18 cellular contexts compared by ENCODE assay signal in the genomic region with DNA sequence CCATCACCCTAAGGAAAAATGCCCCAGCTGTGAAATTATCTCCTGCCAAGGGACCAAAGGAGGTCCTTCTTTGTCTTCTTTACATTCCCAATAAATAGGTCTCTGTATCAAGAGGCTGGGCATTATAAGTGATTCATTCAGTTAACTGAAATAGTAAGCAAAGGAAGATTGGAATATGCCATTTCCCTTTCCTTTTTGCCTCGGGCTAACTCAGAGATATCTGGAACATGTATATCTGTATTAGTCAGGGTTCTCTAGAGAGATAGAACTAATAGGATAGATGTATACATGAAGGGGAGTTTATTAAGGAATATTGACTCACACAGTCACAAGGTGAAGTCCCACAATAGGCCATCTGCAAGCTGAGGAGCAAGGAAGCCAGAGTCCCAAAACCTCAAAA.
"Had no signal": no experiment of that assay in that cellular context is flagged by ENCODE, and none has a peak within 500 bp of the region (broad histone marks: within the 10 kb centered on the region; RNA-seq: fewer than 3 reads in every experiment).

No MANE protein-coding gene starts in this region.

- H3K9me3 ChIP-seq: SK-N-SH had no signal

- ATAC-seq: T-cell had no signal

- H3K4me1 Mint-ChIP-seq: T-cell had no signal

- H3K9me3 Mint-ChIP-seq: T-cell had no signal

- H3K4me3 Mint-ChIP-seq: T-cell had no signal

- H3K27ac ChIP-seq: RWPE1 had no signal

- H3K36me3 Mint-ChIP-seq: T-cell had no signal

- DNase-seq: KBM-7, MV-4-11, NCI-H1048, NCI-H1105, NCI-H1417, NCI-H1436 treated with DMSO at 0.1 percent for 48 hours, NCI-H1694, NCI-H187 treated with DMSO at 0.1 percent for 48 hours, NCI-H2029 treated with DMSO at 0.1 percent for 48 hours, NCI-H2171 treated with DMSO at 0.1 percent for 48 hours, NCI-H524, NCI-H526 treated with DMSO at 0.1 percent for 48 hours, NCI-H748 treated with DMSO at 0.1 percent for 48 hours, SHP77, SK-N-SH, SW 1271, T-cell had no signal

- H3K27ac Mint-ChIP-seq: T-cell had no signal
